Comparison of ENCODE assay signal across 26 cellular contexts in the genomic region with DNA sequence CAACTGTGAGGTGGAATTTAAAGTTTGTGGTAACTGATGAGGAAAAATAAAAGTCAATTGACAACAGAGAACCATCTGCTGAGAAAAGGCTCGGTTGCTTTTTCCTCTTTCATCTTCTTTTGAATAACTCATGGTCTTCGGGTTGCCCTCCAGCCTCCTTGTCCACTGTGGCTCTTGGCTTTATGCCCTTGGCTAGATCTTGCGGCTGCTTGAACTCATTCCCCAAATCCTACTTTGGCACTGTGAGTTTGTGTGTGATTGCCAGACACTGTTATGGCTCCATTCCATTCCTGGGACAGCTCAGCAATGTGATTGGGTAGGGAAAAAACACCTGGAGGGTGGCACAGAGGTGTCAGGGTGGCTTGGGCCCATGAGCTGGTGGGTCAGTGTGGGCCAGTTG.
"Had no signal": no experiment of that assay in that cellular context is flagged by ENCODE, and none has a peak within 500 bp of the region (broad histone marks: within the 10 kb centered on the region; RNA-seq: fewer than 3 reads in every experiment).

No MANE protein-coding gene starts in this region.

- ATAC-seq: left lung; right lobe of liver; stimulated activated naive B cell treated with anti-CD40 and anti-IgM and Interleukin-4, amounts not matched to agents 10 μg/mL and 1 μg/mL and 100 μg/mL, for 72 hours had no signal

- H3K36me3 Mint-ChIP-seq: activated naive CD8-positive, alpha-beta T cell; stimulated activated naive B cell treated with anti-CD40 and anti-IgM and Interleukin-4, amounts not matched to agents 10 μg/mL and 1 μg/mL and 100 μg/mL, for 72 hours had no signal

- H3K9me3 ChIP-seq: adrenal gland, ascending aorta, esophagus squamous epithelium, left lung, right lobe of liver, testis, upper lobe of left lung had no signal

- H3K27ac Mint-ChIP-seq: activated naive CD8-positive, alpha-beta T cell; endodermal cell; immature natural killer cell; stimulated activated naive B cell treated with anti-CD40 and anti-IgM and Interleukin-4, amounts not matched to agents 10 μg/mL and 1 μg/mL and 100 μg/mL, for 72 hours had no signal

- H3K36me3 ChIP-seq: ascending aorta, cardiac muscle cell, esophagus squamous epithelium, left lung, right lobe of liver, upper lobe of left lung had no signal

- H3K27me3 Mint-ChIP-seq: activated naive CD8-positive, alpha-beta T cell; stimulated activated naive B cell treated with anti-CD40 and anti-IgM and Interleukin-4, amounts not matched to agents 10 μg/mL and 1 μg/mL and 100 μg/mL, for 72 hours had no signal

- H3K4me3 ChIP-seq: adrenal gland, ascending aorta, cardiac muscle cell, esophagus squamous epithelium, hepatocyte, left lung, lung, right lobe of liver, smooth muscle cell, testis, upper lobe of left lung had no signal

- H3K27me3 ChIP-seq: adrenal gland, ascending aorta, cardiac muscle cell, esophagus squamous epithelium, hepatocyte, left lung, right lobe of liver, testis, upper lobe of left lung had no signal

- H3K9me3 Mint-ChIP-seq: endodermal cell; immature natural killer cell; stimulated activated naive B cell treated with anti-CD40 and anti-IgM and Interleukin-4, amounts not matched to agents 10 μg/mL and 1 μg/mL and 100 μg/mL, for 72 hours had no signal

- H3K4me1 ChIP-seq: adrenal gland, right lobe of liver, testis, upper lobe of left lung had no signal

- H3K27ac ChIP-seq: adrenal gland, ascending aorta, cardiac muscle cell, esophagus squamous epithelium, hepatocyte, left lung, right lobe of liver, testis, upper lobe of left lung had no signal

- H3K4me3 Mint-ChIP-seq: activated naive CD8-positive, alpha-beta T cell; endodermal cell; immature natural killer cell; stimulated activated naive B cell treated with anti-CD40 and anti-IgM and Interleukin-4, amounts not matched to agents 10 μg/mL and 1 μg/mL and 100 μg/mL, for 72 hours had no signal

- DNase-seq: activated CD4-positive, alpha-beta T cell treated with anti-CD3 and anti-CD28 coated beads for 1 hour; activated gamma-delta T cell treated with Interleukin-2 at 50 U/mL for 16 hours; activated T-cell treated with anti-CD3 and anti-CD28 coated beads, Interleukin-2, amount 50 U/mL, for 1 hour; adrenal gland; cortex of kidney; endodermal cell; esophagus squamous epithelium; foreskin melanocyte; immature natural killer cell; left lung; midbrain; occipital lobe; posterior cingulate gyrus; right lobe of liver; stimulated activated CD4-positive, alpha-beta T cell treated with anti-CD3 and anti-CD28 coated beads, Interleukin-15, amount 100 ng/mL, for 24 hours; stimulated activated CD8-positive, alpha-beta memory T cell treated with anti-CD3 and anti-CD28 coated beads, Interleukin-4, amount 100 ng/mL, for 48 hours; stimulated activated naive B cell treated with anti-CD40 and anti-IgM and Interleukin-4, amounts not matched to agents 10 μg/mL and 1 μg/mL and 100 μg/mL, for 72 hours; T-helper 9 cell; testis; upper lobe of left lung had no signal
